Comparison of ENCODE assay signal across 15 cellular contexts in the genomic region with DNA sequence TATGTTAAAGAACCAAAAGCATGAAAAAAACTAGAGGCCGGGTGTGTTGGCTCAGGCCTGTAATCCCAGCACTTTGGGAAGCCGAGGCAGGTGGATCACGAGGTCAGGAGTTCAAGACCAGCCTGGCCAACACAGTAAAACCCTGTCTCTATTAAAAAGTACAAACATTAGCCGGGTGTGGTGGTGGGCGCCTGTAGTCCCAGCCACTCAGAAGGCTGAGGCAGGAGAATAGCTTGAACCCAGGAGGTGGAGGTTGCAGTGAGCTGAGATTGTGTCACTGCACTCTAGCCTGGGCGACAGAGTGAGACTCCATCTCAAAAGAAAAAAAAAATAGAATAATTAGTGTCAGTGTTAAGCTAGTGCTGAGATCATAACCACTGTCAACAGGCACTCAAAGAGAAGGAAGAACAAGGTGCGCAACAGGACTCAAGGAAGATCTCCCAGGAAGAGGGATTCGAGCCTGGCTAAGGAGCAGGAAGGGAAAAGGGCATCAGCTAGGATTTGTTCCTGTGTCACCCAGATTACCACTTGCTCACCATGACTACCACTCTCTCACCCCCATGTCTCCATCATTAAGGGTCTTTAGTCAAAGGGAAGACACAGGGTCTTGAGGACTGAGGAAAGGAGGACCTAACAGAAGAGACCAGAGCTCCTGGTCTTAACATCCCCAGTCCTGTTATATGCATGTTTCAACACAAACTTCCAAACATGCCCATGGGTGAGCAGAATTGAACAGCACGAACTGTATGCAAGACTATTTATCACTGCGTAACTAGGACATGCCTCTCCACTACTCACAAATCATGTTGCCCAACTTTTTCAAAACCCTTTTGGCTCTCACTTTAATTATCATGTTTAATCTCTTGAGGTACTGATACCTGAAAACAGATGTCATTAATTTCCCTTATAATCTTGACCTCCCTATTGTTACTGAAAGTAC.
DNase-seq lines count a peak whose midpoint lies in the region; ATAC-seq and TF ChIP-seq lines count a peak whose summit lies in the region.
"Had no signal": no experiment of that assay in that cellular context is flagged by ENCODE, and none has a peak within 500 bp of the region (broad histone marks: within the 10 kb centered on the region; RNA-seq: fewer than 3 reads in every experiment).

No MANE protein-coding gene starts in this region.

- POLR2A ChIA-PET in CD4-positive, alpha-beta T cell (lab: Charles Lee) = no interaction called here

- H3K27ac Mint-ChIP-seq in CD4-positive, alpha-beta T cell = peak overlapping the region; percentile 44
- H3K27ac Mint-ChIP-seq: T-helper 1 cell treated with Interleukin-12 subunit alpha and Interleukin-12 subunit beta and Interleukin-4 antibody, amounts not matched to agents 30 μg/mL and 1 μg/mL, for 36 hours had no signal

- no peaks in the 10 kb centered on the region for H3K9me3 ChIP-seq in CD4-positive, alpha-beta T cell (ENCODE audit: control insufficient read depth, low read length)
- H3K9me3 ChIP-seq in KOPT-K1 (ENCODE audit: insufficient read depth, low read length, poor library complexity, severe bottlenecking) = no peaks in the 10 kb centered on the region
- H3K9me3 ChIP-seq: ascending aorta had no signal

- H3K4me3 Mint-ChIP-seq in CD4-positive, alpha-beta T cell = no peak overlapping the region
- H3K4me3 Mint-ChIP-seq: B cell; T-helper 1 cell treated with Interleukin-12 subunit alpha and Interleukin-12 subunit beta and Interleukin-4 antibody, amounts not matched to agents 30 μg/mL and 1 μg/mL, for 36 hours had no signal

- no peaks in the 10 kb centered on the region for H3K27me3 Mint-ChIP-seq in CD4-positive, alpha-beta T cell
- H3K27me3 Mint-ChIP-seq: B cell had no signal

- CTCF ChIA-PET in CD4-positive, alpha-beta T cell (lab: Charles Lee) = interaction anchor here (1.1 to 1.2 kb wide), 2 partner anchors 479 to 614 kb away, joined by 3 to 5 read pairs; a partner anchor contains a TSS

- intact Hi-C loops in CD4-positive, alpha-beta T cell (cut with DNase I, micrococcal nuclease) = no loop called here

- no peaks in the 10 kb centered on the region for H3K27me3 ChIP-seq in CD4-positive, alpha-beta T cell (ENCODE audit: control insufficient read depth, insufficient read depth, low read length)
- H3K27me3 ChIP-seq: ascending aorta had no signal

- no peaks in the 10 kb centered on the region for H3K9me3 Mint-ChIP-seq in CD4-positive, alpha-beta T cell
- H3K9me3 Mint-ChIP-seq: T-helper 1 cell treated with Interleukin-12 subunit alpha and Interleukin-12 subunit beta and Interleukin-4 antibody, amounts not matched to agents 30 μg/mL and 1 μg/mL, for 36 hours had no signal

- H3K36me3 ChIP-seq in KOPT-K1 (ENCODE audit: insufficient read depth, low read length) = peaks cover 90% of the 10 kb centered on the region
- H3K36me3 ChIP-seq: ascending aorta had no signal

- no peak overlapping the region for H3K27ac ChIP-seq in CD4-positive, alpha-beta T cell (ENCODE audit: low read depth, low read length)
- peak overlapping the region; percentile 98 for H3K27ac ChIP-seq in KOPT-K1 (ENCODE audit: low read depth, low read length, poor library complexity, severe bottlenecking)
- H3K27ac ChIP-seq: ascending aorta had no signal

- no peak for TF ChIP-seq CTCF in CD4-positive, alpha-beta T cell (IDR thresholded peaks at IDR 0.05)
- no peak for TF ChIP-seq CTCF in epithelial cell of esophagus (IDR thresholded peaks at IDR 0.05; ENCODE audit: insufficient read depth, low read depth, low read length, missing control alignments)
- no peak for TF ChIP-seq CTCF in omental fat pad (IDR thresholded peaks at IDR 0.05)

- no peak overlapping the region for H3K4me3 ChIP-seq in epithelial cell of esophagus (ENCODE audit: low read length)
- H3K4me3 ChIP-seq: ascending aorta had no signal

- H3K4me1 Mint-ChIP-seq in CD4-positive, alpha-beta T cell (ENCODE audit: low read depth) = peaks cover 55% of the 10 kb centered on the region

- H3K36me3 Mint-ChIP-seq in CD4-positive, alpha-beta T cell (ENCODE audit: low read depth) = peaks cover 46% of the 10 kb centered on the region

- no peak for ATAC-seq in CD4-positive, alpha-beta T cell (ENCODE audit: poor library complexity)
- peak; percentile 62 for ATAC-seq in omental fat pad (ENCODE audit: low FRiP score)
- no peak for ATAC-seq in HG02840 (IDR thresholded peaks at IDR 0.05; ENCODE audit: low FRiP score, unreplicated experiment)

- DNase-seq in CD4-positive, alpha-beta T cell = no peak
- DNase-seq in epithelial cell of esophagus (ENCODE audit: low read depth) (peak; percentile 86), omental fat pad (ENCODE audit: low spot score) (no peak), SHP77 (lab: John Stamatoyannopoulos, UW) (no peak)
- DNase-seq in activated CD8-positive, alpha-beta memory T cell treated with anti-CD3 and anti-CD28 coated beads for 24 hours = no peak
- DNase-seq: activated effector memory CD4-positive, alpha-beta T cell treated with anti-CD3 and anti-CD28 coated beads, Interleukin-2, amount 50 U/mL, for 16 hours; KG1; midbrain; NCI-H1417; NCI-H82 had no signal
